6 cellular contexts compared by ENCODE assay signal in genomic region chr2:27407798-27408491, GRCh38. TPM values are rescaled to one million over a fixed set of nuclear protein-coding genes. Genes with fewer than 3 reads are reported as not detected.
DNase-seq lines count a peak whose midpoint lies in the region; FAIRE-seq and TF ChIP-seq lines count a peak whose summit lies in the region.

No MANE protein-coding gene starts in this region.

- peaks cover 38% of the 10 kb centered on the region for H3K79me2 ChIP-seq in parathyroid adenoma

- no peak overlapping the region for H3K9ac ChIP-seq in parathyroid adenoma

- peak overlapping the region; percentile 75 for H3K4me3 ChIP-seq in parathyroid adenoma (ENCODE audit: low read depth, low read length)

- no peak for FAIRE-seq in GM12891 (lab: Jason Lieb, UNC)
- FAIRE-seq in GM12892 (lab: Jason Lieb, UNC), result no peak

- no peaks in the 10 kb centered on the region for H3K4me1 ChIP-seq in parathyroid adenoma

- no peak overlapping the region for H2AFZ ChIP-seq in parathyroid adenoma

- H3K9me3 ChIP-seq in parathyroid adenoma (ENCODE audit: control insufficient read depth, low read length), result no peaks in the 10 kb centered on the region

- peak overlapping the region; percentile 95 for H3K4me2 ChIP-seq in parathyroid adenoma (ENCODE audit: low read length)

- H3K36me3 ChIP-seq in parathyroid adenoma (ENCODE audit: control insufficient read depth, insufficient read depth, low read length), result no peaks in the 10 kb centered on the region

- DNase-seq in GM12891 (ENCODE audit: insufficient read length, low spot score), result no peak
- DNase-seq in NCI-H345 (lab: John Stamatoyannopoulos, UW), result peak; percentile 74
- peak; percentile 67 to 76 for DNase-seq in dermis microvascular lymphatic vessel endothelial cell (ENCODE audit: low read depth in 2 of 2)
- DNase-seq in T1000 (lab: John Stamatoyannopoulos, UW), result no peak
- no peak for DNase-seq in GM12892 (ENCODE audit: insufficient read length)

- no peak for TF ChIP-seq POLR2A in GM12891 (IDR thresholded peaks at IDR 0.05; ENCODE audit: low read depth, low read length)
- no peak for TF ChIP-seq POLR2A in GM12892 (IDR thresholded peaks at IDR 0.05; ENCODE audit: low read depth, low read length)

- TF ChIP-seq CTCF in parathyroid adenoma (IDR thresholded peaks at IDR 0.05), result peak; percentile 66

- no peaks in the 10 kb centered on the region for H3K27me3 ChIP-seq in parathyroid adenoma (ENCODE audit: control insufficient read depth, insufficient read depth, low read length)

- H3K27ac ChIP-seq in parathyroid adenoma, result no peak overlapping the region

TF ChIP-seq in GM12891, 5 proteins besides CTCF, POLR2A, EP300 and RAD21:
- TF ChIP-seq SPI1 (IDR thresholded peaks at IDR 0.05; ENCODE audit: low read depth, low read length), result peak; percentile 55
- TF ChIP-seq PAX5 (IDR thresholded peaks at IDR 0.05; ENCODE audit: insufficient read depth, low read length, severe bottlenecking), result no peak

RNA-seq across cellular contexts. Expression of gene PPM1G, which starts 1.4 kb away (rescaled TPM):
- polyA plus RNA-seq in GM12891 (2012; ENCODE audit: low read depth, missing spikeins), result 102 TPM
- total RNA-seq in dermis microvascular lymphatic vessel endothelial cell, result 88.5 and 101 TPM in 2 replicates
- polyA plus RNA-seq in GM12892 (2012; ENCODE audit: missing spikeins), result 85.2 TPM

RNA-seq across cellular contexts. Expression of gene NRBP1, which starts 20.5 kb away (rescaled TPM):
- 56.6 TPM for polyA plus RNA-seq in GM12891 (2012; ENCODE audit: low read depth, missing spikeins)
- total RNA-seq in dermis microvascular lymphatic vessel endothelial cell, result 91.0 and 106 TPM in 2 replicates
- polyA plus RNA-seq in GM12892 (2012; ENCODE audit: missing spikeins), result 50.6 TPM

RNA-seq across cellular contexts. Expression of gene ZNF513, which starts 27.4 kb away (rescaled TPM):
- polyA plus RNA-seq in GM12891 (2012; ENCODE audit: low read depth, missing spikeins), result 10.1 TPM
- total RNA-seq in dermis microvascular lymphatic vessel endothelial cell, result 4.6 and 8.7 TPM in 2 replicates
- polyA plus RNA-seq in GM12892 (2012; ENCODE audit: missing spikeins), result 3.7 TPM

RNA-seq across cellular contexts. Expression of gene KRTCAP3, which starts 34.2 kb away (rescaled TPM):
- polyA plus RNA-seq in GM12891 (2012; ENCODE audit: low read depth, missing spikeins), result 1.9 TPM
- total RNA-seq in dermis microvascular lymphatic vessel endothelial cell, result 0.13 and 0.38 TPM in 2 replicates
- 0.78 TPM for polyA plus RNA-seq in GM12892 (2012; ENCODE audit: missing spikeins)

RNA-seq across cellular contexts. Expression of gene SNX17, which starts 37.5 kb away (rescaled TPM):
- 87.4 TPM for polyA plus RNA-seq in GM12891 (2012; ENCODE audit: low read depth, missing spikeins)
- 109 and 164 TPM in 2 replicates for total RNA-seq in dermis microvascular lymphatic vessel endothelial cell
- 62.5 TPM for polyA plus RNA-seq in GM12892 (2012; ENCODE audit: missing spikeins)

Comparison
In these comparisons a context has a peak if more than half of its experiments do, and no peak if none do; other contexts are left out.
1. DNase-seq: peak in NCI-H345 (single experiment) and dermis microvascular lymphatic vessel endothelial cell (2 of 2); none in GM12891 (single experiment), T1000 (single experiment) and GM12892 (single experiment).